ENCODE assay signal across 21 cellular contexts in the genomic region with DNA sequence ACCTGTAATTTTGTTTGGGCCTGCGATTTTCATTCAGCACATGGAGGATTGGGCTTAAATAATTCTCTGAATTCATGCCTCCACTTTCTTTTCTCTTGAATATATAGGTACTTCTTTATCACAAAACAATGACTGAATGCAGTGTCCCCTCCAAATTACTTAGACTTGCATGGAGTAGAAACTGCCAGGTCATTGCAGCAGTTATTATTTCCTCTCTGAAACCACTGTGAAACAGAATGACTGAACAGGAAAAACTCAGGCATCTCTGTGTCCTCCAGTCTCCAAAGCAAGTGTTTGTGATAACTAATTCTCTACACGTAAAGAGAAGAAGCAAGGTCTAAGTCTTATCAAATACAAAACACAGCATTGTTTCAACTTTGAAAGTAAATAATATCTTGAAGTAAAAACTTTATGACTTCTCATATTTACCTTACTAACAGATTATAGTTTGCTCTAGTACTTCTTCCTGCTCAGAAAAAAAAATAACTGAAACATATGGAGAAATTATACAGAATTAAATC.
DNase-seq lines count a peak whose midpoint lies in the region; ATAC-seq and TF ChIP-seq lines count a peak whose summit lies in the region.
"Had no signal": no experiment of that assay in that cellular context is flagged by ENCODE, and none has a peak within 500 bp of the region (broad histone marks: within the 10 kb centered on the region; RNA-seq: fewer than 3 reads in every experiment).

No MANE protein-coding gene starts in this region.

- no peaks in the 10 kb centered on the region for H3K36me3 ChIP-seq in colonic mucosa

- no peaks in the 10 kb centered on the region for H3K36me3 Mint-ChIP-seq in naive thymus-derived CD8-positive, alpha-beta T cell
- H3K36me3 Mint-ChIP-seq: activated CD8-positive, alpha-beta memory T cell treated with anti-CD3 and anti-CD28 coated beads, Interleukin-2, amount 10 ng/mL, durations not matched to agents 7 days and 5 days; CD8-positive, alpha-beta T cell; WTC11 had no signal

- H3K4me1 Mint-ChIP-seq in naive thymus-derived CD8-positive, alpha-beta T cell = no peaks in the 10 kb centered on the region
- H3K4me1 Mint-ChIP-seq: activated CD8-positive, alpha-beta memory T cell treated with anti-CD3 and anti-CD28 coated beads, Interleukin-2, amount 10 ng/mL, durations not matched to agents 7 days and 5 days had no signal

- no peaks in the 10 kb centered on the region for H3K9me3 Mint-ChIP-seq in naive thymus-derived CD8-positive, alpha-beta T cell
- H3K9me3 Mint-ChIP-seq: activated T-cell treated with anti-CD3 and anti-CD28 coated beads, Interleukin-2, amount 50 U/mL, for 72 hours; CD8-positive, alpha-beta T cell; WTC11 had no signal

- no peak overlapping the region for H3K4me3 Mint-ChIP-seq in naive thymus-derived CD8-positive, alpha-beta T cell
- H3K4me3 Mint-ChIP-seq: activated CD8-positive, alpha-beta memory T cell treated with anti-CD3 and anti-CD28 coated beads, Interleukin-2, amount 10 ng/mL, durations not matched to agents 7 days and 5 days; activated T-cell treated with anti-CD3 and anti-CD28 coated beads, Interleukin-2, amount 50 U/mL, for 72 hours; CD8-positive, alpha-beta T cell; WTC11 had no signal

- H3K27ac ChIP-seq in 22Rv1 = peak overlapping the region; percentile 22; the same call in 1 of the 2 replicates
- peak overlapping the region; percentile 7 for H3K27ac ChIP-seq in colonic mucosa
- H3K27ac ChIP-seq: coronary artery had no signal

- peaks cover 4% of the 10 kb centered on the region for H3K4me1 ChIP-seq in colonic mucosa

- POLR2A ChIA-PET in naive thymus-derived CD8-positive, alpha-beta T cell (lab: Charles Lee) = no interaction called here
- POLR2A ChIA-PET in HEK293T (lab: Yijun Ruan, JAX) = no interaction called here

- no peaks in the 10 kb centered on the region for H3K27me3 ChIP-seq in colonic mucosa

- DNase-seq in MV-4-11 (lab: John Stamatoyannopoulos, UW) = peak; percentile 47
- no peak for DNase-seq in colonic mucosa
- DNase-seq in kidney glomerular epithelial cell (lab: John Stamatoyannopoulos, UW) = no peak
- no peak for DNase-seq in naive thymus-derived CD8-positive, alpha-beta T cell
- DNase-seq in stimulated activated CD4-positive, alpha-beta T cell treated with anti-CD3 and anti-CD28 coated beads, Interleukin-4, amount 100 ng/mL, for 24 hours = no peak
- DNase-seq in HEK293T (ENCODE audit: extremely low spot score) = no peak
- DNase-seq: activated CD4-positive, alpha-beta T cell treated with anti-CD3 and anti-CD28 coated beads, Interleukin-2, amount 50 U/mL, for 1 hour; activated CD8-positive, alpha-beta memory T cell treated with anti-CD3 and anti-CD28 coated beads, Interleukin-2, amount 10 ng/mL, durations not matched to agents 7 days and 5 days; activated naive CD4-positive, alpha-beta T cell treated with Interleukin-2 at 50 U/mL for 16 hours; activated T-cell treated with anti-CD3 and anti-CD28 coated beads, Interleukin-2, amount 50 U/mL, for 72 hours; amniotic stem cell; CD8-positive, alpha-beta T cell; DMS153; NCI-H2171 treated with DMSO at 0.1 percent for 48 hours; NCI-H524 treated with DMSO at 0.1 percent for 48 hours; NK-92 treated with Interleukin-12 subunit alpha and Interleukin-12 subunit beta, amount 100 ng/mL, for 24 hours; T-helper 9 cell had no signal

- H3K27me3 Mint-ChIP-seq in naive thymus-derived CD8-positive, alpha-beta T cell = no peaks in the 10 kb centered on the region
- H3K27me3 Mint-ChIP-seq: activated CD8-positive, alpha-beta memory T cell treated with anti-CD3 and anti-CD28 coated beads, Interleukin-2, amount 10 ng/mL, durations not matched to agents 7 days and 5 days had no signal

- TF ChIP-seq CTCF in 22Rv1 (IDR thresholded peaks at IDR 0.05) = no peak
- no peak for TF ChIP-seq CTCF in colonic mucosa (IDR thresholded peaks at IDR 0.05)

- H3K9me3 ChIP-seq in colonic mucosa = no peaks in the 10 kb centered on the region

- no peak overlapping the region for H3K27ac Mint-ChIP-seq in naive thymus-derived CD8-positive, alpha-beta T cell
- H3K27ac Mint-ChIP-seq: activated CD8-positive, alpha-beta memory T cell treated with anti-CD3 and anti-CD28 coated beads, Interleukin-2, amount 10 ng/mL, durations not matched to agents 7 days and 5 days; activated T-cell treated with anti-CD3 and anti-CD28 coated beads, Interleukin-2, amount 50 U/mL, for 72 hours; CD8-positive, alpha-beta T cell; WTC11 had no signal

- no peak overlapping the region for H3K9ac ChIP-seq in colonic mucosa (ENCODE audit: low read depth in 2 of 2, low read length in 2 of 2)

- no peak overlapping the region for H3K4me3 ChIP-seq in colonic mucosa
- H3K4me3 ChIP-seq: coronary artery had no signal

- peak; percentile 70 for ATAC-seq in HG02884 (IDR thresholded peaks at IDR 0.05; ENCODE audit: unreplicated experiment)
- ATAC-seq in naive thymus-derived CD8-positive, alpha-beta T cell = no peak
- ATAC-seq: activated CD8-positive, alpha-beta memory T cell treated with anti-CD3 and anti-CD28 coated beads, Interleukin-2, amount 10 ng/mL, durations not matched to agents 7 days and 5 days; activated T-cell treated with anti-CD3 and anti-CD28 coated beads, Interleukin-2, amount 50 U/mL, for 72 hours; CD8-positive, alpha-beta T cell; WTC11 had no signal

- CTCF ChIA-PET in HEK293T (lab: Yijun Ruan, JAX) = no interaction called here

- intact Hi-C loops in colonic mucosa (cut with DNase I) = no loop called here

TF ChIP-seq in HEK293T, 16 proteins besides CTCF, POLR2A, EP300 and RAD21:
- TF ChIP-seq NFRKB (IDR thresholded peaks at IDR 0.05) (no peak), ZNF384 (IDR thresholded peaks at IDR 0.05) (no peak), SP1 (IDR thresholded peaks at IDR 0.05) (no peak), HDGF (IDR thresholded peaks at IDR 0.05; ENCODE audit: borderline replicate concordance) (no peak), FOXK2 (IDR thresholded peaks at IDR 0.05) (no peak), SUZ12 (IDR thresholded peaks at IDR 0.05) (no peak), FOXA1 (IDR thresholded peaks at IDR 0.05) (no peak), BHLHE40 (IDR thresholded peaks at IDR 0.05; ENCODE audit: borderline replicate concordance) (no peak), TARDBP (IDR thresholded peaks at IDR 0.05) (no peak)
